20 cellular contexts compared by ENCODE assay signal in genomic region chr22:36589856-36590255, GRCh38.
"Had no signal": no experiment of that assay in that cellular context is flagged by ENCODE, and none has a peak within 500 bp of the region (broad histone marks: within the 10 kb centered on the region; RNA-seq: fewer than 3 reads in every experiment).

No MANE protein-coding gene starts in this region.

- H3K9me3 ChIP-seq: lower lobe of right lung, mucosa of descending colon, sigmoid colon, uterus had no signal

- ATAC-seq: activated CD4-positive, alpha-beta T cell treated with anti-CD3 and anti-CD28 coated beads for 36 hours; activated T-cell treated with anti-CD3 and anti-CD28 coated beads, Interleukin-2, amount 50 U/mL, for 4 hours; left lobe of liver; lower lobe of right lung; mucosa of descending colon; stimulated activated naive B cell treated with anti-CD40 and anti-IgM and Interleukin-4, amounts not matched to agents 10 μg/mL and 1 μg/mL and 100 μg/mL, for 72 hours had no signal

- H3K4me1 ChIP-seq: lower lobe of right lung, sigmoid colon, uterus had no signal

- H3K4me3 ChIP-seq: lower lobe of right lung, mucosa of descending colon, sigmoid colon, smooth muscle cell, uterus had no signal

- H3K4me1 Mint-ChIP-seq: activated CD4-positive, alpha-beta T cell treated with anti-CD3 and anti-CD28 coated beads for 36 hours; stimulated activated naive B cell treated with anti-CD40 and anti-IgM and Interleukin-4, amounts not matched to agents 10 μg/mL and 1 μg/mL and 100 μg/mL, for 72 hours had no signal

- H3K9me3 Mint-ChIP-seq: nephron progenitor cell had no signal

- H3K27me3 ChIP-seq: uterus had no signal

- DNase-seq: activated CD4-positive, alpha-beta T cell treated with anti-CD3 and anti-CD28 coated beads for 36 hours; activated CD4-positive, alpha-beta T cell treated with anti-CD3 and anti-CD28 coated beads, Interleukin-2, amount 50 U/mL, for 48 hours; activated CD8-positive, alpha-beta memory T cell treated with anti-CD3 and anti-CD28 coated beads, Interleukin-2, amount 50 U/mL, for 48 hours; activated naive CD4-positive, alpha-beta T cell treated with anti-CD3 and anti-CD28 coated beads for 36 hours; activated T-cell treated with anti-CD3 and anti-CD28 coated beads, Interleukin-2, amount 50 U/mL, for 4 hours; cortex of kidney; erythroblast; lower lobe of right lung; mesendoderm; mucosa of descending colon; nephron progenitor cell; retina; sigmoid colon; stimulated activated CD4-positive, alpha-beta T cell treated with anti-CD3 and anti-CD28 coated beads, Interleukin-2, amount 100 ng/mL, for 48 hours; stimulated activated CD8-positive, alpha-beta memory T cell treated with anti-CD3 and anti-CD28 coated beads, Interleukin-4, amount 100 ng/mL, for 48 hours; stimulated activated naive B cell treated with anti-CD40 and anti-IgM and Interleukin-4, amounts not matched to agents 10 μg/mL and 1 μg/mL and 100 μg/mL, for 72 hours; trophoblast cell; uterus had no signal

- H3K27ac Mint-ChIP-seq: activated CD4-positive, alpha-beta T cell treated with anti-CD3 and anti-CD28 coated beads for 36 hours; activated naive CD4-positive, alpha-beta T cell treated with anti-CD3 and anti-CD28 coated beads for 36 hours; nephron progenitor cell; stimulated activated naive B cell treated with anti-CD40 and anti-IgM and Interleukin-4, amounts not matched to agents 10 μg/mL and 1 μg/mL and 100 μg/mL, for 72 hours had no signal

- H3K36me3 ChIP-seq: lower lobe of right lung, sigmoid colon, uterus had no signal

- H3K27ac ChIP-seq: lower lobe of right lung, sigmoid colon, uterus had no signal

- H3K4me3 Mint-ChIP-seq: activated CD4-positive, alpha-beta T cell treated with anti-CD3 and anti-CD28 coated beads for 36 hours; activated naive CD4-positive, alpha-beta T cell treated with anti-CD3 and anti-CD28 coated beads for 36 hours; activated T-cell treated with anti-CD3 and anti-CD28 coated beads, Interleukin-2, amount 50 U/mL, for 4 hours; nephron progenitor cell; stimulated activated naive B cell treated with anti-CD40 and anti-IgM and Interleukin-4, amounts not matched to agents 10 μg/mL and 1 μg/mL and 100 μg/mL, for 72 hours had no signal
